ENCODE assay signal across 8 cellular contexts in the genomic region with DNA sequence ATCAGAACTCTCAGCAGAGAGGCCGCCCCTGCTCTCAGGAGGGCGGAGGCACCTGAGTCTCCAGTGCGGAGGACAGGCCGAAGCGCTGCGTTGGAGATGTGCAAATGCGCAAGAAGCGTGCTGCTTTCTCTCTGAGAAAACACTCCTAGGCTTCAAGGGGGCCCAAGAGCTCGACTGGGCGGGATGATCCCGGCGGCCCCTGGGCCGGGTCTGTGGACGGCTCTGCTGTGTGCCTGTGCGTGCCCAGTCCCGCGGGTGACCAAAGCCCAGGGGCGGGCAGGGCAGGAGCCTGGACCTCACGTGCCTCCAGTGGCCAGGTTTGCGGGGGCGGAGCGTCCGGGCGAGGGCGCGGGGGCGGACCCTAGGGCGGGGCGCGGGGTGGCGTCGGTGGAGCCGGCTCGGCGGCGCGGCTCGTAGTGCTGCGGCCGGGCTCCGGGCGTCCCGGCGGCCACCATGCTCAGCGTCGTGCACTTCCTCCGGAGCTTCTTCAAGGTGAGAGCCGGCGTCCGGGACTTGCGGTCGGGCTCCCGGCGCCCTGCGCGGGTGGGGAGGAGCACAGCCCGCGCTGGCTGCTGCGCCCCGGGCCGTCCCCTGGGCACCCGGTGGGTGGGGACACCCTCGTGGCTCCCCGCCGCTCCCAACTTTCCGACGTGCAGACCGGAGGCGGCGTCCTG. TPM values are rescaled to one million over a fixed set of nuclear protein-coding genes. Genes with fewer than 3 reads are reported as not detected.
DNase-seq lines count a peak whose midpoint lies in the region; ATAC-seq lines count a peak whose summit lies in the region.

A gene with protein sequence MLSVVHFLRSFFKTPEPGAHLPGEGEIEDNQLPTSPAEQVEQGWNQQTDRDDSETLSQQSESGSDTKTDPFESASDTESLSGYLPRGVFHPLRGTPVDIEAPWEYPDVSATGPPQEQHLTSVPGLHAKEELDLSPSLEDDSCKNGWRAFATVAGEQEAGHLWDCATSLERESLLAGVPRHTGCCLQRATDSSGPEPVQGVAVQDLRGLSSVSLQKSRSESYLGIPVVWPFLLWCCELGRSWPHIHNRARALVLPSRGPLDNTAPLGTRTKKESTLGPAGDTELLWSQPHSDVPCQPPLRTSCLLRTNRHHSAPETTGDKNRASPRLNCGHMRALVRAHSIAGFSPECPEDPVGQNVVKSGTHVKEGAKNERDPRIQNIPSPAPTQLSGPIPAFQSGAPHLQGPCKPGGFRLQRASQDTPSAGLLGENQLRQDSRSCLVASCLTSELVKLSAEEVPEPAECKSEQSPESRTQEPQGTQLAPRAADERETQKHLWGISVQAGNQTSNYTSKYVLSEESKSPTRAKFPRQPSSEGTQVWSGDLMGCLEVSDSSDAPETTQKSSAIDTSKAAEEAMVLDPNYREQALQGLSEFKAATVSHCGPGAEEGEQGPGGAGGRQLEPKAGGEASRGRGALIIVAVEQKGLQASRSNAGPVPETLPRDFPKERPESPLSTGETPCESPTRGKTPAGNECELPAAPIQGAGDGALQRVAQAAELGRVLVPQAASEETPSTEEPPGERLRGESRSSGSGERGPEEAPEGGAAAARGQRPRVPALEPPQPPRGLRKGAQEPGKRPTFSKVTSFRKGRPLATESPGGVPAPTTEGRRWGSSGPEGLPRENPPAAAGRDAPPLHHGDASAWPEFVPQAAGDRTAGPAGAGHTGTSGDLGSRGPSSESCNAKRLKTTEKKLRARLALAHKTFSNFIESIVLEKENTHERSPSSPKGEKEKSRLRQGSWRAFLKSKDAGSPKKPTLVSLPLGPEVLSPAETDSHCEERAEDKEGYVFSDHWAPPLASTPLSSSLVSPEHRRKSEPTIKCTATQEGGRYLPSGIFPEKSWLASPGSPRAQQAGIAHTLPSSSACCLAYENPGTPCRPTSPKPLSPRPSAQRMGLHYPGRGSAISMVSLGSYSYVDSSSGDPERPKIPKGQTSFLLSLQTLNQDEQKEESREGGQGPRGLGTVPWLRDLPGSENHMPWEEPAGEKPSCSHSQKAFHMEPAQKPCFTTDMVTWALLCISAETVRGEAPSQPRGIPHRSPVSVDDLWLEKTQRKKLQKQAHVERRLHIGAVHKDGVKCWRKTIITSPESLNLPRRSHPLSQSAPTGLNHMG (N-terminal part only) (plus strand): TSS at position 414 of the 674 bp plus-strand sequence. CDS start 40 bp downstream, at position 454.

- peak; percentile 48 for DNase-seq in activated CD4-positive, alpha-beta T cell treated with anti-CD3 and anti-CD28 coated beads for 36 hours
- DNase-seq in activated CD4-positive, alpha-beta T cell treated with anti-CD3 and anti-CD28 coated beads, Interleukin-2, amount 50 U/mL, for 4 hours, result no peak
- peak in 41 of 58 donors; percentile 13 to 73 (median 46) for DNase-seq in anterior cingulate cortex (lab: John Stamatoyannopoulos, UW)
- DNase-seq in iPS-NIHi7 (ENCODE audit: extremely low spot score), result peak; percentile 92
- DNase-seq in stimulated activated naive CD8-positive, alpha-beta T cell treated with anti-CD3 and anti-CD28 coated beads, Interleukin-15, Interleukin-2, amounts not matched to agents 100 U/mL and 50 U/mL, for 24 hours, result peak; percentile 24

- peak within 1 kb of the TSS; percentile 70 for H3K9ac ChIP-seq in HUES64 (ENCODE audit: low read depth, low read length)

- H3K27ac Mint-ChIP-seq in activated CD4-positive, alpha-beta T cell treated with anti-CD3 and anti-CD28 coated beads for 36 hours, result no peak within 1 kb of the TSS

- H3K4me3 Mint-ChIP-seq in activated CD4-positive, alpha-beta T cell treated with anti-CD3 and anti-CD28 coated beads for 36 hours, result no peak within 1 kb of the TSS

- H3K36me3 Mint-ChIP-seq in activated CD4-positive, alpha-beta T cell treated with anti-CD3 and anti-CD28 coated beads for 36 hours (ENCODE audit: low read depth), result no peaks in the 10 kb centered on the region

- CTCF ChIA-PET in activated CD4-positive, alpha-beta T cell treated with anti-CD3 and anti-CD28 coated beads for 36 hours (lab: Charles Lee), result no interaction called here

- H3K9me3 ChIP-seq in HUES64 (ENCODE audit: insufficient read depth, low read depth, low read length), result no peaks in the 10 kb centered on the region

- intact Hi-C loops in activated CD4-positive, alpha-beta T cell treated with anti-CD3 and anti-CD28 coated beads for 36 hours (cut with DNase I, micrococcal nuclease), result loop anchor here (5.0 kb wide), 1 partner anchor 39 kb away; no protein-coding TSS in a partner anchor

- peak; percentile 71 for ATAC-seq in activated CD4-positive, alpha-beta T cell treated with anti-CD3 and anti-CD28 coated beads for 36 hours
- ATAC-seq in stimulated activated naive CD8-positive, alpha-beta T cell treated with anti-CD3 and anti-CD28 coated beads, Interleukin-15, Interleukin-2, amounts not matched to agents 100 U/mL and 50 U/mL, for 24 hours, result no peak
- ATAC-seq in HG02970 (IDR thresholded peaks at IDR 0.05; ENCODE audit: low FRiP score, unreplicated experiment), result no peak
- no peak for ATAC-seq in HG02852 (IDR thresholded peaks at IDR 0.05; ENCODE audit: unreplicated experiment)

- WGBS in HUES64, result 5% methylated on average over 70 of the region's 70 CpGs

- peaks cover 42% of the 10 kb centered on the region for H3K27me3 Mint-ChIP-seq in activated CD4-positive, alpha-beta T cell treated with anti-CD3 and anti-CD28 coated beads for 36 hours

- H3K27ac ChIP-seq in HUES64 (ENCODE audit: low read depth, low read length), result no peak within 1 kb of the TSS

- H3K4me1 Mint-ChIP-seq in activated CD4-positive, alpha-beta T cell treated with anti-CD3 and anti-CD28 coated beads for 36 hours, result no peaks in the 10 kb centered on the region

- H3K4me1 ChIP-seq in HUES64 (ENCODE audit: insufficient read depth, low read length), result no peaks in the 10 kb centered on the region

- H3K36me3 ChIP-seq in HUES64 (ENCODE audit: insufficient read depth, low read length), result no peaks in the 10 kb centered on the region

- H3K9me3 Mint-ChIP-seq in activated CD4-positive, alpha-beta T cell treated with anti-CD3 and anti-CD28 coated beads for 36 hours (ENCODE audit: low read depth), result no peaks in the 10 kb centered on the region

- POLR2A ChIA-PET in activated CD4-positive, alpha-beta T cell treated with anti-CD3 and anti-CD28 coated beads for 36 hours (lab: Charles Lee), result no interaction called here

- H3K27me3 ChIP-seq in HUES64 (ENCODE audit: insufficient read depth, low read length), result peaks cover 34% of the 10 kb centered on the region

- peak within 1 kb of the TSS; percentile 63 for H3K4me3 ChIP-seq in HUES64 (ENCODE audit: low read length)

RNA-seq across cellular contexts. Expression of the gene that starts here (rescaled TPM):
- 1 to 10 TPM; 1.2 to 1.9 TPM for total RNA-seq in activated CD4-positive, alpha-beta T cell treated with anti-CD3 and anti-CD28 coated beads for 36 hours
- polyA plus RNA-seq in HUES64 (2013, experiment 1 of 2), result 8.6 TPM
- 9.4 TPM for polyA plus RNA-seq in HUES64 (2013, experiment 2 of 2)

Comparison
In these comparisons a context has a peak if more than half of its experiments do, and no peak if none do; other contexts are left out.
1. DNase-seq: peak in activated CD4-positive, alpha-beta T cell treated with anti-CD3 and anti-CD28 coated beads for 36 hours (single experiment), anterior cingulate cortex (41 of 58), iPS-NIHi7 (single experiment) and stimulated activated naive CD8-positive, alpha-beta T cell treated with anti-CD3 and anti-CD28 coated beads, Interleukin-15, Interleukin-2, amounts not matched to agents 100 U/mL and 50 U/mL, for 24 hours (single experiment); none in activated CD4-positive, alpha-beta T cell treated with anti-CD3 and anti-CD28 coated beads, Interleukin-2, amount 50 U/mL, for 4 hours (0 of 2).